Comparison of ENCODE assay signal across 17 cellular contexts in genomic region chr3:142106536-142106935, GRCh38.
"Had no signal": no experiment of that assay in that cellular context is flagged by ENCODE, and none has a peak within 500 bp of the region (broad histone marks: within the 10 kb centered on the region; RNA-seq: fewer than 3 reads in every experiment).

No MANE protein-coding gene starts in this region.

- DNase-seq: activated CD4-positive, alpha-beta memory T cell treated with anti-CD3 and anti-CD28 coated beads, Interleukin-2, amount 10 ng/mL, durations not matched to agents 7 days and 5 days; activated gamma-delta T cell; activated T-cell treated with anti-CD3 and anti-CD28 coated beads, Interleukin-2, amount 50 U/mL, for 48 hours; amygdala; dorsolateral prefrontal cortex; foreskin keratinocyte; head of caudate nucleus; right cardiac atrium; small intestine; T-helper 9 cell; thyroid gland had no signal

- H3K36me3 ChIP-seq: breast epithelium, esophagus muscularis mucosa, thyroid gland, vagina had no signal

- H3K27ac Mint-ChIP-seq: activated CD4-positive, alpha-beta memory T cell treated with anti-CD3 and anti-CD28 coated beads, Interleukin-2, amount 10 ng/mL, durations not matched to agents 7 days and 5 days; activated naive CD8-positive, alpha-beta T cell; natural killer cell treated with Interleukin-12 subunit alpha and Interleukin-12 subunit beta and Interleukin-15 and Interleukin-18, amount 100 ng/mL, for 72 hours had no signal

- ATAC-seq: foreskin keratinocyte; left lobe of liver; natural killer cell treated with Interleukin-12 subunit alpha and Interleukin-12 subunit beta and Interleukin-15 and Interleukin-18, amount 100 ng/mL, for 72 hours; right cardiac atrium had no signal

- H3K4me3 Mint-ChIP-seq: activated CD4-positive, alpha-beta memory T cell treated with anti-CD3 and anti-CD28 coated beads, Interleukin-2, amount 10 ng/mL, durations not matched to agents 7 days and 5 days; activated naive CD8-positive, alpha-beta T cell; natural killer cell treated with Interleukin-12 subunit alpha and Interleukin-12 subunit beta and Interleukin-15 and Interleukin-18, amount 100 ng/mL, for 72 hours had no signal

- H3K27me3 ChIP-seq: breast epithelium, dorsolateral prefrontal cortex, esophagus muscularis mucosa, foreskin keratinocyte, thyroid gland, vagina had no signal

- H3K4me3 ChIP-seq: breast epithelium, dorsolateral prefrontal cortex, esophagus muscularis mucosa, thyroid gland, vagina had no signal

- H3K4me1 ChIP-seq: breast epithelium, esophagus muscularis mucosa, foreskin keratinocyte, thyroid gland had no signal

- H3K9me3 Mint-ChIP-seq: natural killer cell treated with Interleukin-12 subunit alpha and Interleukin-12 subunit beta and Interleukin-15 and Interleukin-18, amount 100 ng/mL, for 72 hours had no signal

- H3K9me3 ChIP-seq: breast epithelium, esophagus muscularis mucosa, thyroid gland, vagina had no signal

- H3K27ac ChIP-seq: breast epithelium, dorsolateral prefrontal cortex, esophagus muscularis mucosa, foreskin keratinocyte, thyroid gland, vagina had no signal

- H3K36me3 Mint-ChIP-seq: natural killer cell treated with Interleukin-12 subunit alpha and Interleukin-12 subunit beta and Interleukin-15 and Interleukin-18, amount 100 ng/mL, for 72 hours had no signal

- H3K27me3 Mint-ChIP-seq: activated CD4-positive, alpha-beta memory T cell treated with anti-CD3 and anti-CD28 coated beads, Interleukin-2, amount 10 ng/mL, durations not matched to agents 7 days and 5 days; activated naive CD8-positive, alpha-beta T cell; natural killer cell treated with Interleukin-12 subunit alpha and Interleukin-12 subunit beta and Interleukin-15 and Interleukin-18, amount 100 ng/mL, for 72 hours had no signal
